14 cellular contexts compared by ENCODE assay signal in the genomic region with DNA sequence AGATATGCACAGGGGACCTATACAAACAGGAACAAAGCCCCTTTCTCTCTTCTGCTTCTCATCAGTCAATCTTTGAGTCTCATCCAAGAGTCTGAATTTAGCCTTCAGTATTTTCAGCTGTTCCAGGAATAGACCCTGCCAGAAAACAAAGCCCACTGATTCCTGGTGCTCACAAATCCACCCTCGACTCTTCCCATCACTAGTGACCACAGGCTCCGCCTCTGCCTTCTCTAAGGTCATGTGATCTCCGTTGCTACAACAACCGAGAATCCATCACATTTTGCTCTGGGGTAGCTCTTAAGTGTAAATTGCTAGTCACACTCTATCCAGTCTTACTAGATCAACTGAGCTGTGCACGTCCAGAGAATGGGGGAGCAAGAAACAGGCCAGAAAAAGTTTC. TPM values are rescaled to one million over a fixed set of nuclear protein-coding genes. Genes with fewer than 3 reads are reported as not detected.
A peak's percentile ranks its signal among the peaks of the same experiment; 100 is the strongest.
DNase-seq lines count a peak whose midpoint lies in the region; ATAC-seq, FAIRE-seq and TF ChIP-seq lines count a peak whose summit lies in the region.
"Had no signal": no experiment of that assay in that cellular context is flagged by ENCODE, and none has a peak within 500 bp of the region (broad histone marks: within the 10 kb centered on the region; RNA-seq: fewer than 3 reads in every experiment).

No MANE protein-coding gene starts in this region.

- FAIRE-seq in H1 (lab: Jason Lieb, UNC) = peak; percentile 39

- intact Hi-C loops in aorta (cut with DNase I) (no loop called here), ovary (cut with DNase I) (no loop called here)

- H4K20me1 ChIP-seq in H9 (ENCODE audit: control insufficient read depth, insufficient read depth, insufficient read length) (no peaks in the 10 kb centered on the region), H1 (replicated peaks in 1 of 2; ENCODE audit: control insufficient read depth in 1 of 2, insufficient read depth in 2 of 2, low read length in 2 of 2) (no peaks in the 10 kb centered on the region)

- H3K36me3 Mint-ChIP-seq in H9 (ENCODE audit: insufficient read depth in 1 of 3, low read depth in 3 of 3) (no peaks in the 10 kb centered on the region), neural crest cell (ENCODE audit: low read depth) (no peaks in the 10 kb centered on the region)

- ATAC-seq in aorta (ENCODE audit: low FRiP score) = no peak
- ATAC-seq in GM21360 (IDR thresholded peaks at IDR 0.05; ENCODE audit: unreplicated experiment) = no peak
- ATAC-seq: activated T-cell treated with anti-CD3 and anti-CD28 coated beads, Interleukin-2, amount 50 U/mL, for 4 hours; lower lobe of right lung had no signal

- TF ChIP-seq POLR2A in H1 (IDR thresholded peaks at IDR 0.05; ENCODE audit: control extremely low read depth in 1 of 2, low read depth in 2 of 2, low read length in 2 of 2) = no peak
- no peak for TF ChIP-seq POLR2A in ovary (IDR thresholded peaks at IDR 0.05)

- H3K23ac ChIP-seq in H9 (ENCODE audit: insufficient read length, low read depth, low read length) (no peak overlapping the region), H1 (ENCODE audit: insufficient read length) (no peak overlapping the region)

- H3K79me1 ChIP-seq in H9 (ENCODE audit: insufficient read depth, low read depth, low read length, poor library complexity, severe bottlenecking) (no peaks in the 10 kb centered on the region), H1 (ENCODE audit: low read depth, low read length) (no peaks in the 10 kb centered on the region)

- peak; percentile 32 for DNase-seq in H9
- DNase-seq in NCI-H524 (lab: John Stamatoyannopoulos, UW) = peak; percentile 54 to 67
- DNase-seq in H1 (ENCODE audit: low read depth in 1 of 2, low spot score in 2 of 2) = no peak
- DNase-seq in neural crest cell (ENCODE audit: low read depth, low spot score) = peak; percentile 14
- DNase-seq in aorta = no peak
- DNase-seq in ovary = no peak
- DNase-seq in activated CD4-positive, alpha-beta T cell treated with anti-CD3 and anti-CD28 coated beads, Interleukin-2, amount 50 U/mL, for 1 hour = no peak
- DNase-seq: activated CD4-positive, alpha-beta T cell treated with anti-CD3 and anti-CD28 coated beads, Interleukin-2, amount 10 ng/mL, durations not matched to agents 24 days and 14 days; activated T-cell treated with anti-CD3 and anti-CD28 coated beads, Interleukin-2, amount 50 U/mL, for 4 hours; GM23248; lower lobe of right lung; NCI-H1092 had no signal

- H3K4me2 ChIP-seq in H9 (ENCODE audit: insufficient read depth, insufficient read length, low read length) = no peak overlapping the region
- no peak overlapping the region for H3K4me2 ChIP-seq in H1 (ENCODE audit: insufficient read depth in 1 of 2, low read depth in 2 of 2, low read length in 2 of 2)

- H3K4me3 ChIP-seq in H1 (ENCODE audit: extremely low read depth in 1 of 4, insufficient read depth in 2 of 4, low read depth in 3 of 4, low read length in 4 of 4) = no peak overlapping the region
- H3K4me3 ChIP-seq in aorta (ENCODE audit: low read length in 2 of 2) = no peak overlapping the region
- no peak overlapping the region for H3K4me3 ChIP-seq in ovary
- H3K4me3 ChIP-seq: coronary artery, GM23248, lower lobe of right lung had no signal

- H3K27ac Mint-ChIP-seq in H9 = no peak overlapping the region
- H3K27ac Mint-ChIP-seq in neural crest cell (ENCODE audit: unreplicated experiment) = peak overlapping the region; percentile 20
- H3K27ac Mint-ChIP-seq: activated CD4-positive, alpha-beta T cell treated with anti-CD3 and anti-CD28 coated beads, Interleukin-2, amount 10 ng/mL, durations not matched to agents 24 days and 14 days had no signal

- H2BK120ac ChIP-seq in H9 (ENCODE audit: low read depth, low read length, poor library complexity, severe bottlenecking) = no peak overlapping the region
- H2BK120ac ChIP-seq in H1 (replicated peaks; ENCODE audit: low read depth, low read length) = no peak overlapping the region

- no peak overlapping the region for H2BK15ac ChIP-seq in H9 (ENCODE audit: low read depth, low read length)
- no peak overlapping the region for H2BK15ac ChIP-seq in H1 (ENCODE audit: low read length)

- H3K9me3 Mint-ChIP-seq in H9 = no peaks in the 10 kb centered on the region
- H3K9me3 Mint-ChIP-seq in neural crest cell = no peaks in the 10 kb centered on the region
- H3K9me3 Mint-ChIP-seq: activated CD4-positive, alpha-beta T cell treated with anti-CD3 and anti-CD28 coated beads, Interleukin-2, amount 10 ng/mL, durations not matched to agents 24 days and 14 days; activated T-cell treated with anti-CD3 and anti-CD28 coated beads, Interleukin-2, amount 50 U/mL, for 4 hours had no signal

- H3K18ac ChIP-seq in H9 (ENCODE audit: insufficient read length, low read depth, low read length) (no peak overlapping the region), H1 (ENCODE audit: extremely low read depth, low read length) (no peak overlapping the region)

- H4K5ac ChIP-seq in H9 (ENCODE audit: insufficient read length, low read depth, low read length) = no peak overlapping the region
- no peak overlapping the region for H4K5ac ChIP-seq in H1 (ENCODE audit: insufficient read length, low read depth, low read length)

- CTCF ChIA-PET in H1 (lab: Charles Lee; ENCODE audit: partially characterized antibody) = interaction anchor here (1.7 kb wide), 1 partner anchor 70 kb away, joined by 4 read pairs; no protein-coding TSS in a partner anchor

- no peak for TF ChIP-seq CTCF in H9 (conservative IDR thresholded peaks at IDR 0.05)
- TF ChIP-seq CTCF in H1 (IDR thresholded peaks at IDR 0.05; ENCODE audit: control extremely low read depth in 1 of 3, insufficient read depth in 1 of 3, low read depth in 1 of 3, low read length in 3 of 3) = no peak
- TF ChIP-seq CTCF in neural crest cell (conservative IDR thresholded peaks at IDR 0.05) = no peak
- TF ChIP-seq CTCF in ovary (IDR thresholded peaks at IDR 0.05) = no peak

- peaks cover 4 to 13% of the 10 kb centered on the region in 2 experiments for H3K4me1 Mint-ChIP-seq in H9
- H3K4me1 Mint-ChIP-seq in neural crest cell = peaks cover 47% of the 10 kb centered on the region
- H3K4me1 Mint-ChIP-seq: activated CD4-positive, alpha-beta T cell treated with anti-CD3 and anti-CD28 coated beads, Interleukin-2, amount 10 ng/mL, durations not matched to agents 24 days and 14 days had no signal

- H2AK5ac ChIP-seq in H9 (ENCODE audit: insufficient read length, low read length) = no peak overlapping the region
- H2AK5ac ChIP-seq in H1 (ENCODE audit: low read depth, low read length) = no peak overlapping the region

- H3K27ac ChIP-seq in H9 (ENCODE audit: insufficient read length, low read depth, low read length) (no peak overlapping the region), H1 (ENCODE audit: low read depth, low read length) (no peak overlapping the region), aorta (ENCODE audit: low read depth in 1 of 2, low read length in 2 of 2) (no peak overlapping the region), ovary (no peak overlapping the region)
- H3K27ac ChIP-seq: coronary artery, GM23248, lower lobe of right lung had no signal

- H3K4me1 ChIP-seq in H9 (ENCODE audit: insufficient read depth, low read length) (no peaks in the 10 kb centered on the region; the same call in 1 of the 2 replicates), H1 (replicated peaks in 1 of 4; ENCODE audit: control insufficient read depth in 3 of 4, insufficient read depth in 4 of 4, low read length in 3 of 4) (no peaks in the 10 kb centered on the region), aorta (ENCODE audit: control insufficient read depth in 1 of 2, insufficient read depth in 2 of 2, low read length in 2 of 2) (no peaks in the 10 kb centered on the region), ovary (ENCODE audit: insufficient read depth) (no peaks in the 10 kb centered on the region)

- no peak overlapping the region for H3K56ac ChIP-seq in H9 (ENCODE audit: insufficient read length, low read depth, low read length)
- H3K56ac ChIP-seq in H1 (replicated peaks; ENCODE audit: insufficient read length, low read depth, low read length) = no peak overlapping the region

- H2AFZ ChIP-seq in H9 (ENCODE audit: low read length) (peak overlapping the region; percentile 80), H1 (ENCODE audit: low read length) (0 out of 2 replicates have a peak overlapping the region, but pooled peaks have one; percentile 14)
- H2AFZ ChIP-seq: GM23248 had no signal

- H3K9ac ChIP-seq in H9 (ENCODE audit: extremely low read depth, insufficient read length, low read length) (no peak overlapping the region), H1 (replicated peaks in 1 of 4; ENCODE audit: extremely low read depth in 1 of 4, low read depth in 3 of 4, low read length in 3 of 4) (no peak overlapping the region)
- H3K9ac ChIP-seq: GM23248 had no signal

- no peaks in the 10 kb centered on the region for H3K79me2 ChIP-seq in H9 (ENCODE audit: insufficient read depth, low read length)
- H3K79me2 ChIP-seq in H1 (ENCODE audit: control insufficient read depth in 1 of 2, insufficient read depth in 2 of 2, low read length in 2 of 2) = no peaks in the 10 kb centered on the region

- TF ChIP-seq EP300 in H1 (IDR thresholded peaks at IDR 0.05; ENCODE audit: borderline replicate concordance in 1 of 2, low read depth in 2 of 2, low read length in 2 of 2) = no peak
- no peak for TF ChIP-seq EP300 in ovary (IDR thresholded peaks at IDR 0.05)

- H3K23me2 ChIP-seq in H9 (ENCODE audit: insufficient read length, low read depth, low read length, poor library complexity, severe bottlenecking) (no peaks in the 10 kb centered on the region), H1 (ENCODE audit: low read depth, low read length) (no peaks in the 10 kb centered on the region)

- H3K9me3 ChIP-seq in H9 (ENCODE audit: control insufficient read depth, low read depth, low read length) = no peaks in the 10 kb centered on the region
- no peaks in the 10 kb centered on the region for H3K9me3 ChIP-seq in H1 (ENCODE audit: insufficient read depth in 2 of 2, low read depth in 1 of 2, low read length in 1 of 2)
- H3K9me3 ChIP-seq in aorta (ENCODE audit: control insufficient read depth, low read length) = no peaks in the 10 kb centered on the region
- H3K9me3 ChIP-seq in ovary = no peaks in the 10 kb centered on the region
- H3K9me3 ChIP-seq: lower lobe of right lung had no signal

- H3K27me3 Mint-ChIP-seq in H9 (ENCODE audit: low read depth) (no peaks in the 10 kb centered on the region), neural crest cell (ENCODE audit: low read depth) (no peaks in the 10 kb centered on the region)

- no CpG with 5 or more reads among the region's 5 CpGs for WGBS in H9 (ENCODE audit: extremely low coverage, insufficient read length, low lambda C conversion rate)
- WGBS in H1 (ENCODE audit: extremely low coverage in 1 of 2, insufficient coverage in 1 of 2, insufficient read length in 1 of 2, insufficient replicate concordance in 2 of 2, low coverage in 1 of 2, low lambda C conversion rate in 2 of 2, missing lambda C conversion rate in 1 of 2), 2 experiments = 83% methylated on average over 5 of the region's 5 CpGs; no CpG with 5 or more reads in 1 of the 2 experiments
- WGBS in aorta, 2 donors = 73 to 75% methylated on average over 5 of the region's 5 CpGs
- 70 to 78% (median 78%) methylated on average over 5 of the region's 5 CpGs for WGBS in ovary, 3 donors

- H3K27me3 ChIP-seq in H9 (ENCODE audit: insufficient read depth, low read length) (no peaks in the 10 kb centered on the region), H1 (replicated peaks in 1 of 4; ENCODE audit: control insufficient read depth in 3 of 4, extremely low read depth in 1 of 4, insufficient read depth in 3 of 4, low read length in 3 of 4) (no peaks in the 10 kb centered on the region), aorta (ENCODE audit: control insufficient read depth in 1 of 2, insufficient read depth in 2 of 2, low read length in 1 of 2) (no peaks in the 10 kb centered on the region), ovary (no peaks in the 10 kb centered on the region)

- TF ChIP-seq RAD21 in H1 (IDR thresholded peaks at IDR 0.05 in 1 of 2, conservative IDR thresholded peaks at IDR 0.05 in 1 of 2; ENCODE audit: low read depth in 2 of 2, low read length in 2 of 2) = no peak

- H3K4ac ChIP-seq in H9 (ENCODE audit: low read depth, low read length) (no peak overlapping the region), H1 (replicated peaks; ENCODE audit: insufficient read length, low read depth, low read length) (no peak overlapping the region)

- H4K91ac ChIP-seq in H9 (ENCODE audit: insufficient read length, low read depth, low read length) (no peak overlapping the region), H1 (replicated peaks; ENCODE audit: insufficient read length, low read length) (no peak overlapping the region)

- H3K36me3 ChIP-seq in H1 (ENCODE audit: control insufficient read depth in 2 of 4, insufficient read depth in 4 of 4, low read length in 3 of 4) (no peaks in the 10 kb centered on the region), aorta (ENCODE audit: control insufficient read depth in 1 of 2, insufficient read depth in 2 of 2, low read length in 1 of 2) (no peaks in the 10 kb centered on the region), ovary (no peaks in the 10 kb centered on the region)
- H3K36me3 ChIP-seq: lower lobe of right lung had no signal

- H3T11ph ChIP-seq in H9 (ENCODE audit: low read length) = no peak overlapping the region

- H4K8ac ChIP-seq in H9 (replicated peaks; ENCODE audit: insufficient read length, low read depth, low read length) = no peak overlapping the region
- H4K8ac ChIP-seq in H1 (ENCODE audit: extremely low read depth, insufficient read depth, low read length) = no peak overlapping the region

- H3K4me3 Mint-ChIP-seq in H9 (no peak overlapping the region), neural crest cell (peak overlapping the region; percentile 3)
- H3K4me3 Mint-ChIP-seq: activated CD4-positive, alpha-beta T cell treated with anti-CD3 and anti-CD28 coated beads, Interleukin-2, amount 10 ng/mL, durations not matched to agents 24 days and 14 days; activated T-cell treated with anti-CD3 and anti-CD28 coated beads, Interleukin-2, amount 50 U/mL, for 4 hours had no signal

- H3K14ac ChIP-seq in H9 (ENCODE audit: insufficient read depth, low read length) = no peak overlapping the region
- H3K14ac ChIP-seq in H1 (ENCODE audit: insufficient read length) = no peak overlapping the region

- H2BK20ac ChIP-seq in H9 (ENCODE audit: low read depth, low read length, poor library complexity, severe bottlenecking) = no peak overlapping the region
- H2BK20ac ChIP-seq in H1 (ENCODE audit: low read length) = no peak overlapping the region

- no peak overlapping the region for H2BK5ac ChIP-seq in H9 (ENCODE audit: insufficient read length, low read length)
- no peak overlapping the region for H2BK5ac ChIP-seq in H1 (ENCODE audit: low read depth, low read length)

- H2BK12ac ChIP-seq in H9 (ENCODE audit: insufficient read length, low read depth, low read length) (no peak overlapping the region), H1 (ENCODE audit: low read depth, low read length) (no peak overlapping the region)

- POLR2A ChIA-PET in H1 (lab: Charles Lee; ENCODE audit: partially characterized antibody) = interaction anchor here (0.6 kb wide), 1 partner anchor 22 kb away, joined by 4 read pairs; no protein-coding TSS in a partner anchor

RNA-seq across cellular contexts. Expression of a gene that starts 46.4 kb away (rescaled TPM):
- total RNA-seq in H9 (2021) (160 and 164 TPM in 2 replicates), neural crest cell (217 and 227 TPM in 2 replicates), aorta (100 to 1,000 TPM; 322 to 540 TPM), ovary (100 to 1,000 TPM; 161 to 314 (median 232) TPM)
- total RNA-seq in H1 (2021; fragmentation: NEBNext Ultra II Directional; extraction: Animal tissue kit (Norgen Biotek cat#: 25700)) = 174 and 180 TPM in 2 replicates
- polyA plus RNA-seq in H1 (2011; rRNA removed) (30.7 and 31.8 TPM in 2 replicates), aorta (100 to 1,000 TPM in 1 of 2 donors, 10 to 100 TPM in 1; 84.9 to 113 TPM), ovary (100 to 1,000 TPM; 108 to 262 TPM)
- polyA plus RNA-seq in H1 (2011; cell fraction: cytosol; rRNA removed) = 29.0 TPM
- 199 TPM for polyA plus RNA-seq in H1 (2011; cell fraction: nucleus; rRNA removed)
- 91.4 to 111 TPM (median 106 TPM) in 4 replicates for polyA plus RNA-seq in H1 (2012, experiment 1 of 2)
- 5.4 TPM for polyA plus RNA-seq in H1 (2012, experiment 2 of 2)
- polyA plus RNA-seq in H1 (2013, experiment 1 of 2) = 117 TPM
- 112 TPM for polyA plus RNA-seq in H1 (2013, experiment 2 of 2)
- polyA minus RNA-seq in H1 (2011; rRNA and poly(A)+ RNA removed) = 102 and 138 TPM in 2 replicates
- polyA minus RNA-seq in H1 (2011; cell fraction: cytosol; rRNA and poly(A)+ RNA removed) = 66.8 TPM
- polyA minus RNA-seq in H1 (2011; cell fraction: nucleus; rRNA and poly(A)+ RNA removed) = 173 TPM

Comparison
In these comparisons a context has a peak if more than half of its experiments do, and no peak if none do; other contexts are left out.
1. DNase-seq: peak in H9 (single experiment), NCI-H524 (2 of 2) and neural crest cell (single experiment); none in H1 (0 of 2), aorta (0 of 2), ovary (0 of 5) and activated CD4-positive, alpha-beta T cell treated with anti-CD3 and anti-CD28 coated beads, Interleukin-2, amount 50 U/mL, for 1 hour (single experiment).